In genomic region chr11:14454861-14455632, GRCh38 we compare ENCODE assay signal across 9 cellular contexts. TPM values are rescaled to one million over a fixed set of nuclear protein-coding genes. Genes with fewer than 3 reads are reported as not detected.
DNase-seq lines count a peak whose midpoint lies in the region; ATAC-seq and TF ChIP-seq lines count a peak whose summit lies in the region.
"Had no signal": no experiment of that assay in that cellular context is flagged by ENCODE, and none has a peak within 500 bp of the region (broad histone marks: within the 10 kb centered on the region; RNA-seq: fewer than 3 reads in every experiment).

No MANE protein-coding gene starts in this region.

- CTCF ChIA-PET in activated naive CD4-positive, alpha-beta T cell treated with anti-CD3 and anti-CD28 coated beads for 36 hours (lab: Charles Lee), result interaction anchor here (0.6 to 6.5 kb wide), 47 partner anchors 9 to 500 kb away, joined by 3 to 138 read pairs (median 3); no protein-coding TSS in a partner anchor

- H3K4me3 Mint-ChIP-seq in stimulated activated effector memory CD8-positive, alpha-beta T cell treated with anti-CD3 and anti-CD28 coated beads, Interleukin-12 subunit alpha, Interleukin-12 subunit beta, amount 100 ng/mL, for 72 hours, result no peak overlapping the region
- H3K4me3 Mint-ChIP-seq in activated naive CD4-positive, alpha-beta T cell treated with anti-CD3 and anti-CD28 coated beads for 36 hours, result no peak overlapping the region

- H3K9me3 ChIP-seq in adipocyte (ENCODE audit: control insufficient read depth, low read length) (no peaks in the 10 kb centered on the region), right atrium auricular region (no peaks in the 10 kb centered on the region), subcutaneous abdominal adipose tissue (ENCODE audit: control insufficient read depth in 5 of 5, low read length in 5 of 5) (no peaks in the 10 kb centered on the region)
- H3K9me3 ChIP-seq: neutrophil had no signal

- peaks cover 21% of the 10 kb centered on the region for H3K36me3 Mint-ChIP-seq in stimulated activated effector memory CD8-positive, alpha-beta T cell treated with anti-CD3 and anti-CD28 coated beads, Interleukin-12 subunit alpha, Interleukin-12 subunit beta, amount 100 ng/mL, for 72 hours
- H3K36me3 Mint-ChIP-seq in activated naive CD4-positive, alpha-beta T cell treated with anti-CD3 and anti-CD28 coated beads for 36 hours (ENCODE audit: low read depth), result peaks cover 11% of the 10 kb centered on the region

- no peak overlapping the region for H3K27ac ChIP-seq in right atrium auricular region
- peak overlapping the region; percentile 34 for H3K27ac ChIP-seq in subcutaneous abdominal adipose tissue (ENCODE audit: low read depth, low read length)
- H3K27ac ChIP-seq: neutrophil had no signal

- peak; percentile 27 for DNase-seq in DMS53 treated with DMSO at 0.1 percent for 48 hours (lab: John Stamatoyannopoulos, UW; ENCODE audit: unreplicated experiment)
- DNase-seq in HT1080 (ENCODE audit: low read depth), result peak; percentile 59
- DNase-seq in adipocyte (ENCODE audit: low read depth), result peak; percentile 75
- no peak for DNase-seq in right atrium auricular region (ENCODE audit: low spot score)
- DNase-seq in activated gamma-delta T cell (lab: John Stamatoyannopoulos, UW), result no peak
- no peak for DNase-seq in stimulated activated effector memory CD8-positive, alpha-beta T cell treated with anti-CD3 and anti-CD28 coated beads, Interleukin-12 subunit alpha, Interleukin-12 subunit beta, amount 100 ng/mL, for 72 hours (ENCODE audit: low spot score in 2 of 2)
- DNase-seq in activated naive CD4-positive, alpha-beta T cell treated with anti-CD3 and anti-CD28 coated beads for 36 hours, result no peak

- peaks cover 20% of the 10 kb centered on the region for H3K4me1 ChIP-seq in adipocyte (ENCODE audit: control insufficient read depth, insufficient read depth, low read length)
- H3K4me1 ChIP-seq in right atrium auricular region, result no peaks in the 10 kb centered on the region
- peaks cover 0 to 6% (median 0%) of the 10 kb centered on the region in 5 donors for H3K4me1 ChIP-seq in subcutaneous abdominal adipose tissue (ENCODE audit: control insufficient read depth in 5 of 5, insufficient read depth in 5 of 5, low read length in 5 of 5)

- peak overlapping the region; percentile 53 for H3K9ac ChIP-seq in adipocyte (ENCODE audit: low read length)
- no peak overlapping the region for H3K9ac ChIP-seq in subcutaneous abdominal adipose tissue (ENCODE audit: low read length in 5 of 5)

- H3K27me3 ChIP-seq in adipocyte (replicated peaks; ENCODE audit: control insufficient read depth, insufficient read depth, low read length), result no peaks in the 10 kb centered on the region
- no peaks in the 10 kb centered on the region for H3K27me3 ChIP-seq in right atrium auricular region
- H3K27me3 ChIP-seq in subcutaneous abdominal adipose tissue (ENCODE audit: control insufficient read depth in 5 of 5, insufficient read depth in 4 of 5, low read length in 5 of 5), result no peaks in the 10 kb centered on the region
- H3K27me3 ChIP-seq: neutrophil had no signal

- intact Hi-C loops in activated naive CD4-positive, alpha-beta T cell treated with anti-CD3 and anti-CD28 coated beads for 36 hours (cut with micrococcal nuclease), result loop anchor here (1.0 to 10.0 kb wide), 3 partner anchors 155 to 680 kb away; no protein-coding TSS in a partner anchor

- no peaks in the 10 kb centered on the region for H3K9me3 Mint-ChIP-seq in stimulated activated effector memory CD8-positive, alpha-beta T cell treated with anti-CD3 and anti-CD28 coated beads, Interleukin-12 subunit alpha, Interleukin-12 subunit beta, amount 100 ng/mL, for 72 hours
- H3K9me3 Mint-ChIP-seq in activated naive CD4-positive, alpha-beta T cell treated with anti-CD3 and anti-CD28 coated beads for 36 hours, result no peaks in the 10 kb centered on the region

- H3K36me3 ChIP-seq in adipocyte (ENCODE audit: control insufficient read depth, insufficient read depth, low read length, severe bottlenecking), result peaks cover 51% of the 10 kb centered on the region
- peaks cover 36% of the 10 kb centered on the region for H3K36me3 ChIP-seq in right atrium auricular region
- peaks cover 26 to 40% (median 32%) of the 10 kb centered on the region in 5 donors for H3K36me3 ChIP-seq in subcutaneous abdominal adipose tissue (ENCODE audit: control insufficient read depth in 5 of 5, insufficient read depth in 5 of 5, low read length in 5 of 5)

- ATAC-seq in stimulated activated effector memory CD8-positive, alpha-beta T cell treated with anti-CD3 and anti-CD28 coated beads, Interleukin-12 subunit alpha, Interleukin-12 subunit beta, amount 100 ng/mL, for 72 hours, result no peak

- peak; percentile 35 to 66 for TF ChIP-seq CTCF in right atrium auricular region (IDR thresholded peaks at IDR 0.05)

- H3K4me1 Mint-ChIP-seq in stimulated activated effector memory CD8-positive, alpha-beta T cell treated with anti-CD3 and anti-CD28 coated beads, Interleukin-12 subunit alpha, Interleukin-12 subunit beta, amount 100 ng/mL, for 72 hours, result peaks cover 11% of the 10 kb centered on the region
- H3K4me1 Mint-ChIP-seq in activated naive CD4-positive, alpha-beta T cell treated with anti-CD3 and anti-CD28 coated beads for 36 hours (ENCODE audit: low read depth), result no peaks in the 10 kb centered on the region

- H3K27ac Mint-ChIP-seq in stimulated activated effector memory CD8-positive, alpha-beta T cell treated with anti-CD3 and anti-CD28 coated beads, Interleukin-12 subunit alpha, Interleukin-12 subunit beta, amount 100 ng/mL, for 72 hours, result no peak overlapping the region
- H3K27ac Mint-ChIP-seq in activated naive CD4-positive, alpha-beta T cell treated with anti-CD3 and anti-CD28 coated beads for 36 hours, result no peak overlapping the region

- no peak overlapping the region for H3K4me3 ChIP-seq in adipocyte (ENCODE audit: low read length)
- H3K4me3 ChIP-seq in right atrium auricular region, result no peak overlapping the region
- H3K4me3 ChIP-seq in subcutaneous abdominal adipose tissue (ENCODE audit: low read depth in 1 of 5, low read length in 5 of 5), result no peak overlapping the region

- no peaks in the 10 kb centered on the region for H3K27me3 Mint-ChIP-seq in activated naive CD4-positive, alpha-beta T cell treated with anti-CD3 and anti-CD28 coated beads for 36 hours (ENCODE audit: low read depth)

RNA-seq across cellular contexts. Expression of gene COPB1, which starts 44.6 kb away (rescaled TPM):
- 131 and 132 TPM in 2 replicates for total RNA-seq in HT1080 (2014; rRNA removed; shearing (Covaris generic))
- 106 and 132 TPM in 2 replicates for polyA plus RNA-seq in HT1080 (2015; cell fraction: cytosol; rRNA removed)
- 357 and 386 TPM in 2 replicates for polyA plus RNA-seq in HT1080 (2015; cell fraction: nucleus; rRNA removed)
- 10 to 100 TPM; 61.0 to 61.3 TPM for total RNA-seq in right atrium auricular region
- total RNA-seq in activated naive CD4-positive, alpha-beta T cell treated with anti-CD3 and anti-CD28 coated beads for 36 hours, result 100 to 1,000 TPM; 111 to 112 TPM

Comparison
In these comparisons a context has a peak if more than half of its experiments do, and no peak if none do; other contexts are left out.
1. DNase-seq: peak in DMS53 treated with DMSO at 0.1 percent for 48 hours (single experiment), HT1080 (single experiment) and adipocyte (single experiment); none in right atrium auricular region (single experiment), activated gamma-delta T cell (single experiment), stimulated activated effector memory CD8-positive, alpha-beta T cell treated with anti-CD3 and anti-CD28 coated beads, Interleukin-12 subunit alpha, Interleukin-12 subunit beta, amount 100 ng/mL, for 72 hours (0 of 2) and activated naive CD4-positive, alpha-beta T cell treated with anti-CD3 and anti-CD28 coated beads for 36 hours (single experiment).